In the genomic region with DNA sequence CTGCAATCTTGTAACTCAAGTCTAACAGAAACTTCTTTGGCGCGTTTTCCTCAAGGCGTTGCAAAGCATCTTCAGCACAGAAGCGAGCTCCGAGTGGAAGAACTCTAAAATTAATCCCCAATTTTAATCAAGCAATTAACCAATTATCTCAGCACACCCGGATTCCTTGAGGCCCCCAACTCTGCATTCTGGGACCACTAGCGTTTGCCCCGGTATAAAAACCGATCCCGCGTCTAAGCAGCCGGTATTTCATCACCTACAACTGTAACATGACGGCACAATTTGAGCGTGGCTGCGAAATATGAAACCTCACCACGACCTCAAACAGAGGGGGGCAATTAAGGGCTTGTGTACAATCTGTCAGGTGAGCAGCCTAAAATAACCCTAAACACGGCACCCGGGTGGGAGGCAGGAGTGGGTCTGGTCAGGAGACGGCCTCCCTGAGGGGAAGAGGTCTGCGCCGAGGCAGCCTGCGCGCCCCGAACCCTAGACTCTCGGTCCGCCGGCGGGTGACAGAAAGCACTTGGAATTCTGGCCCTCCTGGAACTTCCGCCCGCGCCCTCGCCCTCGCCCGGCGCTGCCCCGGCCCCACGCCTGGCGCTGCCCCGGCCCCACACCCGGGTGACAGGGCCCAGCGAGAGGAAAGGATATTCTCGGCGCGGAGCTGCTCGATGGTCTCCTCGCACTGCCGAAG, we compare ENCODE assay signal across 7 cellular contexts.
DNase-seq lines count a peak whose midpoint lies in the region; ATAC-seq lines count a peak whose summit lies in the region.

No MANE protein-coding gene starts in this region.

- peak; percentile 22 for ATAC-seq in GM18502 (IDR thresholded peaks at IDR 0.05; ENCODE audit: poor library complexity, unreplicated experiment)
- ATAC-seq in HG02943 (IDR thresholded peaks at IDR 0.05; ENCODE audit: low read depth, unreplicated experiment) = peak; percentile 6
- peak; percentile 58 for ATAC-seq in central memory CD8-positive, alpha-beta T cell (replicated peaks; ENCODE audit: extremely low read depth, poor library complexity, severe bottlenecking)

- H3K4me1 Mint-ChIP-seq in central memory CD8-positive, alpha-beta T cell = peaks cover 35% of the 10 kb centered on the region

- DNase-seq in NCI-H187 (lab: John Stamatoyannopoulos, UW) (peak; percentile 48 to 62), UCSD-AML1 (lab: John Stamatoyannopoulos, UW; ENCODE audit: unreplicated experiment) (peak; percentile 60), kidney glomerular epithelial cell (lab: John Stamatoyannopoulos, UW) (peak; percentile 37)
- peak; percentile 33 to 40 for DNase-seq in central memory CD8-positive, alpha-beta T cell (ENCODE audit: low spot score in 2 of 2)
- peak; percentile 26 to 28 for DNase-seq in stimulated activated CD4-positive, alpha-beta T cell treated with anti-CD3 and anti-CD28 coated beads, Interleukin-2, amount 100 ng/mL, for 48 hours

- peak overlapping the region; percentile 95 for H3K4me3 Mint-ChIP-seq in central memory CD8-positive, alpha-beta T cell

- peaks cover 33% of the 10 kb centered on the region for H3K36me3 Mint-ChIP-seq in central memory CD8-positive, alpha-beta T cell (ENCODE audit: insufficient read depth)

- H3K9me3 Mint-ChIP-seq in central memory CD8-positive, alpha-beta T cell = no peaks in the 10 kb centered on the region

- no peaks in the 10 kb centered on the region for H3K27me3 Mint-ChIP-seq in central memory CD8-positive, alpha-beta T cell

- H3K27ac Mint-ChIP-seq in central memory CD8-positive, alpha-beta T cell (ENCODE audit: low read depth) = peak overlapping the region; percentile 94

Comparison
In these comparisons a context has a peak if more than half of its experiments do, and no peak if none do; other contexts are left out.
1. Peak in every context shown above with its lines: DNase-seq and ATAC-seq.
2. ATAC-seq: peak in every context shown above with its lines; median percentile 58 in central memory CD8-positive, alpha-beta T cell; 22 in GM18502; 6 in HG02943.